26 cellular contexts compared by ENCODE assay signal in the genomic region with DNA sequence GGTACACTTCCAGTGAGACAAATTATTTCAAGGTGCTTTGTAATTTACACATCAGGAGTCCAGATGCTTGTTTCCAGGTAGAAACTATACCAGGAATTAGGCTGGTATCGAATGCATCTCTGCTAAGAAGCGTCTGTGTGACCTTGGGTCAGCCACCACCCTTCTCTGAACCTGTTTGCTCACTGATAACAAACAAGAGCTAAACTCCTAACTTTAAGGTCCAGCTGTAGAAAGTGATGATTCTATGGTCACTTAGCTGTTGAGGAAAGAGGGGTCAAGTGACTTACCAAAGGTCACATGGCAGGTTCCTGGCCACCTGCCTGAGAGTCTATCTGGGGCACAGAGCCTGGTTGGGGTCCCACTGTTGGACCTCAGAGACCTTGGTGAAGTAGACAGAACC.
"Had no signal": no experiment of that assay in that cellular context is flagged by ENCODE, and none has a peak within 500 bp of the region (broad histone marks: within the 10 kb centered on the region; RNA-seq: fewer than 3 reads in every experiment).

No MANE protein-coding gene starts in this region.

- H3K36me3 ChIP-seq: esophagus squamous epithelium, gastrocnemius medialis, heart right ventricle, left lung, lower lobe of right lung had no signal

- H3K27ac ChIP-seq: coronary artery, dorsolateral prefrontal cortex, epithelial cell of prostate, esophagus squamous epithelium, gastrocnemius medialis, heart right ventricle, left lung, lower lobe of right lung had no signal

- FAIRE-seq: colon, endometrium, islet of Langerhans, keratinocyte had no signal

- DNase-seq: dermis blood vessel endothelial cell; dorsolateral prefrontal cortex; effector CD4-positive, alpha-beta T cell; effector memory CD4-positive, alpha-beta T cell; esophagus squamous epithelium; foreskin fibroblast; foreskin melanocyte; gastrocnemius medialis; glutamatergic neuron; head of caudate nucleus; heart right ventricle; hippocampal formation; left cardiac atrium; left lung; left ventricle myocardium superior; lower lobe of right lung; mesenchymal stem cell; mucosa of descending colon; naive B cell had no signal

- H3K9me3 ChIP-seq: esophagus squamous epithelium, gastrocnemius medialis, heart right ventricle, left lung, lower lobe of right lung, mucosa of descending colon had no signal

- H3K4me1 ChIP-seq: esophagus squamous epithelium, gastrocnemius medialis, heart right ventricle, left lung, lower lobe of right lung had no signal

- ATAC-seq: esophagus mucosa, gastrocnemius medialis, heart right ventricle, left cardiac atrium, left lung, left ventricle myocardium superior, lower lobe of right lung, mucosa of descending colon had no signal

- H3K4me3 ChIP-seq: coronary artery, dorsolateral prefrontal cortex, esophagus squamous epithelium, gastrocnemius medialis, heart right ventricle, left lung, lower lobe of right lung, mucosa of descending colon had no signal
